Comparison of ENCODE assay signal across 10 cellular contexts in genomic region chrX:149937328-149937727, GRCh38. TPM values are rescaled to one million over a fixed set of nuclear protein-coding genes. Genes with fewer than 3 reads are reported as not detected.
DNase-seq lines count a peak whose midpoint lies in the region; ATAC-seq and TF ChIP-seq lines count a peak whose summit lies in the region.
"Not testable (repeated sequence)": the region's sequence is repeated elsewhere in the genome, so short reads cannot be mapped to it uniquely, and the experiment has no call there.
"Had no signal": no experiment of that assay in that cellular context is flagged by ENCODE, and none has a peak within 500 bp of the region (broad histone marks: within the 10 kb centered on the region; RNA-seq: fewer than 3 reads in every experiment).

No MANE protein-coding gene starts in this region.

- not testable (repeated sequence) for ATAC-seq in natural killer cell treated with Interleukin-12 subunit alpha and Interleukin-12 subunit beta and Interleukin-15 and Interleukin-18, amount 100 ng/mL, for 72 hours; stimulated activated naive B cell treated with anti-CD40 and anti-IgM and Interleukin-4, amounts not matched to agents 10 μg/mL and 1 μg/mL and 100 μg/mL, for 72 hours (replicated peaks)

- not testable (repeated sequence) for H3K36me3 ChIP-seq in BLaER1 treated with 17β-estradiol and CSF1 and Interleukin-3, amounts not matched to agents 10 nM and 100 nM; SK-N-SH (replicated peaks in 1 of 2; ENCODE audit: control insufficient read depth in 1 of 2, insufficient read depth in 2 of 2, low read length in 1 of 2); endocrine pancreas (ENCODE audit: control insufficient read depth, insufficient read depth, low read length); iPS-15b (ENCODE audit: control insufficient read depth, insufficient read depth, low read length)
- peaks cover 15% of the 10 kb centered on the region for H3K36me3 ChIP-seq in HUES6 (ENCODE audit: control insufficient read depth, insufficient read depth, low read length)

- H3K4me2 ChIP-seq in BLaER1 treated with 17β-estradiol and CSF1 and Interleukin-3, amounts not matched to agents 10 nM and 100 nM: peak overlapping the region; percentile 60 to 90 (median 87)
- H3K4me2 ChIP-seq in SK-N-SH: peak overlapping the region; percentile 86

- CTCF ChIA-PET in SK-N-SH (lab: Yijun Ruan, JAX): not testable (repeated sequence)

- not testable (repeated sequence) for H3K9me3 Mint-ChIP-seq in activated naive CD8-positive, alpha-beta T cell treated with anti-CD3 and anti-CD28 coated beads for 36 hours; natural killer cell treated with Interleukin-12 subunit alpha and Interleukin-12 subunit beta and Interleukin-15 and Interleukin-18, amount 100 ng/mL, for 72 hours; stimulated activated naive B cell treated with anti-CD40 and anti-IgM and Interleukin-4, amounts not matched to agents 10 μg/mL and 1 μg/mL and 100 μg/mL, for 72 hours

- peak overlapping the region; percentile 80 to 93 (median 88) for H3K9ac ChIP-seq in BLaER1 treated with 17β-estradiol and CSF1 and Interleukin-3, amounts not matched to agents 10 nM and 100 nM
- peak overlapping the region; percentile 88 for H3K9ac ChIP-seq in HUES6 (ENCODE audit: low read length)
- peak overlapping the region; percentile 75 for H3K9ac ChIP-seq in SK-N-SH
- peak overlapping the region; percentile 73 for H3K9ac ChIP-seq in endocrine pancreas (ENCODE audit: control insufficient read depth, insufficient read depth, low read length)
- H3K9ac ChIP-seq in iPS-15b (ENCODE audit: low read depth, low read length): peak overlapping the region; percentile 70

- H3K4me3 Mint-ChIP-seq in activated naive CD8-positive, alpha-beta T cell treated with anti-CD3 and anti-CD28 coated beads for 36 hours: peak overlapping the region; percentile 86
- H3K4me3 Mint-ChIP-seq in natural killer cell treated with Interleukin-12 subunit alpha and Interleukin-12 subunit beta and Interleukin-15 and Interleukin-18, amount 100 ng/mL, for 72 hours: peak overlapping the region; percentile 92
- H3K4me3 Mint-ChIP-seq in stimulated activated naive B cell treated with anti-CD40 and anti-IgM and Interleukin-4, amounts not matched to agents 10 μg/mL and 1 μg/mL and 100 μg/mL, for 72 hours: peak overlapping the region; percentile 81 to 84

- not testable (repeated sequence) for H3K9me2 ChIP-seq in SK-N-SH

- not testable (repeated sequence) for H3K27me3 ChIP-seq in BLaER1 treated with 17β-estradiol and CSF1 and Interleukin-3, amounts not matched to agents 10 nM and 100 nM; HUES6 (ENCODE audit: control insufficient read depth, insufficient read depth, low read length); SK-N-SH (ENCODE audit: insufficient read depth); endocrine pancreas (ENCODE audit: control insufficient read depth, insufficient read depth, low read length); iPS-15b (ENCODE audit: control insufficient read depth, insufficient read depth, low read length)

- not testable (repeated sequence) for H3K79me2 ChIP-seq in SK-N-SH (ENCODE audit: insufficient read depth)

- POLR2A ChIA-PET in SK-N-SH (lab: Yijun Ruan, JAX): not testable (repeated sequence)

- peaks cover 0 to 13% (median 8%) of the 10 kb centered on the region in 10 experiments; a peak in 12 of 20 replicates for H3K4me1 ChIP-seq in BLaER1 treated with 17β-estradiol and CSF1 and Interleukin-3, amounts not matched to agents 10 nM and 100 nM
- H3K4me1 ChIP-seq in HUES6 (ENCODE audit: control insufficient read depth, insufficient read depth, low read length); SK-N-SH (ENCODE audit: control insufficient read depth in 1 of 2, insufficient read depth in 2 of 2, low read depth in 1 of 2, low read length in 1 of 2); endocrine pancreas (ENCODE audit: control insufficient read depth, insufficient read depth, low read length); iPS-15b (ENCODE audit: control insufficient read depth, insufficient read depth, low read length): not testable (repeated sequence)

- not testable (repeated sequence) for H3K36me3 Mint-ChIP-seq in activated naive CD8-positive, alpha-beta T cell treated with anti-CD3 and anti-CD28 coated beads for 36 hours; natural killer cell treated with Interleukin-12 subunit alpha and Interleukin-12 subunit beta and Interleukin-15 and Interleukin-18, amount 100 ng/mL, for 72 hours; stimulated activated naive B cell treated with anti-CD40 and anti-IgM and Interleukin-4, amounts not matched to agents 10 μg/mL and 1 μg/mL and 100 μg/mL, for 72 hours

- not testable (repeated sequence) for TF ChIP-seq EP300 in SK-N-SH (IDR thresholded peaks at IDR 0.05; ENCODE audit: borderline replicate concordance in 1 of 2, low read depth in 1 of 2, low read length in 1 of 2)

- H2AFZ ChIP-seq in SK-N-SH (ENCODE audit: low read depth): not testable (repeated sequence)

- peak overlapping the region; percentile 98 for H3K27ac Mint-ChIP-seq in activated naive CD8-positive, alpha-beta T cell treated with anti-CD3 and anti-CD28 coated beads for 36 hours
- peak overlapping the region; percentile 82 to 88 for H3K27ac Mint-ChIP-seq in natural killer cell treated with Interleukin-12 subunit alpha and Interleukin-12 subunit beta and Interleukin-15 and Interleukin-18, amount 100 ng/mL, for 72 hours
- H3K27ac Mint-ChIP-seq in stimulated activated naive B cell treated with anti-CD40 and anti-IgM and Interleukin-4, amounts not matched to agents 10 μg/mL and 1 μg/mL and 100 μg/mL, for 72 hours: peak overlapping the region; percentile 98

- peaks cover 4 to 14% (median 11%) of the 10 kb centered on the region in 11 experiments; a peak in 19 of 22 replicates for H3K9me3 ChIP-seq in BLaER1 treated with 17β-estradiol and CSF1 and Interleukin-3, amounts not matched to agents 10 nM and 100 nM (replicated peaks in 1 of 11)
- H3K9me3 ChIP-seq in HUES6 (ENCODE audit: control insufficient read depth, insufficient read depth, low read depth, low read length); SK-N-SH; endocrine pancreas (ENCODE audit: control insufficient read depth, low read length); iPS-15b (ENCODE audit: control insufficient read depth, insufficient read depth, low read length): not testable (repeated sequence)

- H3K27ac ChIP-seq in BLaER1 treated with 17β-estradiol and CSF1 and Interleukin-3, amounts not matched to agents 10 nM and 100 nM: peak overlapping the region; percentile 73 to 88 (median 81); a peak in 19 of 22 replicates
- H3K27ac ChIP-seq in HUES6 (ENCODE audit: low read depth, low read length): not testable (repeated sequence)
- H3K27ac ChIP-seq in SK-N-SH (ENCODE audit: low read depth in 2 of 2, low read length in 1 of 2): peak overlapping the region in 1 of 2 experiments; percentile 86; a peak in 1 of 4 replicates

- H3K4me1 Mint-ChIP-seq in activated naive CD8-positive, alpha-beta T cell treated with anti-CD3 and anti-CD28 coated beads for 36 hours; natural killer cell treated with Interleukin-12 subunit alpha and Interleukin-12 subunit beta and Interleukin-15 and Interleukin-18, amount 100 ng/mL, for 72 hours (ENCODE audit: low read depth in 2 of 2); stimulated activated naive B cell treated with anti-CD40 and anti-IgM and Interleukin-4, amounts not matched to agents 10 μg/mL and 1 μg/mL and 100 μg/mL, for 72 hours: not testable (repeated sequence)

- 39% methylated on average over 3 of the region's 5 CpGs for WGBS in SK-N-SH (ENCODE audit: low lambda C conversion rate)

- not testable (repeated sequence) for TF ChIP-seq RAD21 in SK-N-SH (IDR thresholded peaks at IDR 0.05; ENCODE audit: low read length)

- not testable (repeated sequence) for H3K27me3 Mint-ChIP-seq in activated naive CD8-positive, alpha-beta T cell treated with anti-CD3 and anti-CD28 coated beads for 36 hours; natural killer cell treated with Interleukin-12 subunit alpha and Interleukin-12 subunit beta and Interleukin-15 and Interleukin-18, amount 100 ng/mL, for 72 hours; stimulated activated naive B cell treated with anti-CD40 and anti-IgM and Interleukin-4, amounts not matched to agents 10 μg/mL and 1 μg/mL and 100 μg/mL, for 72 hours

- not testable (repeated sequence) for H3F3A ChIP-seq in SK-N-SH (replicated peaks; ENCODE audit: insufficient read depth)

- not testable (repeated sequence) for TF ChIP-seq CTCF in SK-N-SH (IDR thresholded peaks at IDR 0.05)

- H4K20me1 ChIP-seq in BLaER1 treated with 17β-estradiol and CSF1 and Interleukin-3, amounts not matched to agents 10 nM and 100 nM: peaks cover 0 to 17% (median 5%) of the 10 kb centered on the region in 11 experiments; a peak in 5 of 22 replicates
- H4K20me1 ChIP-seq in SK-N-SH (ENCODE audit: insufficient read depth): not testable (repeated sequence)

- H3K4me3 ChIP-seq in BLaER1 treated with 17β-estradiol and CSF1 and Interleukin-3, amounts not matched to agents 10 nM and 100 nM: peak overlapping the region; percentile 70 to 88 (median 81)
- H3K4me3 ChIP-seq in HUES6 (ENCODE audit: low read depth, low read length) (peak overlapping the region; percentile 77), SK-N-SH (ENCODE audit: low read depth in 2 of 2, low read length in 1 of 2) (peak overlapping the region; percentile 73 to 75), endocrine pancreas (ENCODE audit: control insufficient read depth, insufficient read depth, low read length) (peak overlapping the region; percentile 14), iPS-15b (ENCODE audit: low read depth, low read length) (peak overlapping the region; percentile 77)

- not testable (repeated sequence) for DNase-seq in SK-N-SH; activated naive CD8-positive, alpha-beta T cell treated with anti-CD3 and anti-CD28 coated beads for 36 hours; natural killer cell treated with Interleukin-12 subunit alpha and Interleukin-12 subunit beta and Interleukin-15 and Interleukin-18, amount 100 ng/mL, for 72 hours (ENCODE audit: low spot score); stimulated activated naive B cell treated with anti-CD40 and anti-IgM and Interleukin-4, amounts not matched to agents 10 μg/mL and 1 μg/mL and 100 μg/mL, for 72 hours

RNA-seq across cellular contexts. Expression of gene EOLA2, which starts 1.0 kb away (rescaled TPM):
- polyA plus RNA-seq in SK-N-SH (2012; rRNA removed): 43.4 and 45.2 TPM in 2 replicates
- polyA plus RNA-seq in SK-N-SH (2012; cell fraction: cytosol; rRNA removed): 33.0 and 41.1 TPM in 2 replicates
- 62.6 and 71.9 TPM in 2 replicates for polyA plus RNA-seq in SK-N-SH (2012; cell fraction: nucleus; rRNA removed)
- total RNA-seq in activated naive CD8-positive, alpha-beta T cell treated with anti-CD3 and anti-CD28 coated beads for 36 hours: 10 to 100 TPM; 42.4 to 47.8 TPM
- 10 to 100 TPM; 46.9 to 64.3 TPM for total RNA-seq in natural killer cell treated with Interleukin-12 subunit alpha and Interleukin-12 subunit beta and Interleukin-15 and Interleukin-18, amount 100 ng/mL, for 72 hours

RNA-seq across cellular contexts. Expression of gene HSFX4, which starts 8.0 kb away (rescaled TPM):
- not detected in 2 replicates for polyA plus RNA-seq in SK-N-SH (2012; rRNA removed)
- not detected in 2 replicates for polyA plus RNA-seq in SK-N-SH (2012; cell fraction: cytosol; rRNA removed)
- not detected in 2 replicates for polyA plus RNA-seq in SK-N-SH (2012; cell fraction: nucleus; rRNA removed)
- total RNA-seq in activated naive CD8-positive, alpha-beta T cell treated with anti-CD3 and anti-CD28 coated beads for 36 hours: not detected
- not detected for total RNA-seq in natural killer cell treated with Interleukin-12 subunit alpha and Interleukin-12 subunit beta and Interleukin-15 and Interleukin-18, amount 100 ng/mL, for 72 hours
- total RNA-seq: mucosa of gallbladder had no signal

RNA-seq across cellular contexts. Expression of gene MAGEA8, which starts 56.3 kb away (rescaled TPM):
- polyA plus RNA-seq in SK-N-SH (2012; rRNA removed): 0.15 and 0.20 TPM in 2 replicates
- polyA plus RNA-seq in SK-N-SH (2012; cell fraction: cytosol; rRNA removed): 0.14 and 0.23 TPM in 2 replicates
- polyA plus RNA-seq in SK-N-SH (2012; cell fraction: nucleus; rRNA removed): 0.05 and 0.08 TPM in 2 replicates
- not detected for total RNA-seq in activated naive CD8-positive, alpha-beta T cell treated with anti-CD3 and anti-CD28 coated beads for 36 hours
- not detected for total RNA-seq in natural killer cell treated with Interleukin-12 subunit alpha and Interleukin-12 subunit beta and Interleukin-15 and Interleukin-18, amount 100 ng/mL, for 72 hours
- total RNA-seq: cardiac septum, mucosa of gallbladder had no signal

Comparison
In these comparisons a context has a peak if more than half of its experiments do, and no peak if none do; other contexts are left out.
1. H3K4me3 ChIP-seq: peak in every context shown above with its lines; median percentile 81 in BLaER1 treated with 17β-estradiol and CSF1 and Interleukin-3, amounts not matched to agents 10 nM and 100 nM; 77 in HUES6; 77 in iPS-15b; 74 in SK-N-SH; 14 in endocrine pancreas.